23 cellular contexts compared by ENCODE assay signal in the genomic region with DNA sequence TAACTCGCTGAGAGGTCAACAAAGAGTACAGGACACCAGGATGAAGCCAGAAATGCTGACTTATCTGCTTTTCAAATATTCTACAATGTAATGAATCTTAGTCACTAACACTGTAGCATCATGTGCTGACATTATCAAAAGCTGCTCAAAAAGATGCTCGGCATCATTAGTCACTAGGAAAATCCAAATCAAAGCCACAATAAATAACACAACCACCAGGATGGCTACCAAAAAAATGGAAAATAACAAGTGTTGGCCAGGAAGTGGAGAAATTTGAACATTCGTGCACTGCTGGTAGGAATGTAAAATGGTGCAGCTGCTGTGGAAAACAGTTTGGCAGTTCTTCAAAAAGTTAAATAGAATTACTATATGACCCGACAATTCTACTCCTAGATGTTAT.
DNase-seq lines count a peak whose midpoint lies in the region; ATAC-seq and TF ChIP-seq lines count a peak whose summit lies in the region.
"Had no signal": no experiment of that assay in that cellular context is flagged by ENCODE, and none has a peak within 500 bp of the region (broad histone marks: within the 10 kb centered on the region; RNA-seq: fewer than 3 reads in every experiment).

No MANE protein-coding gene starts in this region.

- peak; percentile 3 for TF ChIP-seq CTCF in cardiac muscle cell (IDR thresholded peaks at IDR 0.05; ENCODE audit: low read depth, low read length)
- TF ChIP-seq CTCF in astrocyte of the spinal cord (IDR thresholded peaks at IDR 0.05; ENCODE audit: low read depth, low read length), result no peak

- H3K36me3 ChIP-seq in cardiac muscle cell, result no peaks in the 10 kb centered on the region
- H3K36me3 ChIP-seq: BLaER1, SJSA1 had no signal

- no peak overlapping the region for H3K27ac ChIP-seq in cardiac muscle cell
- H3K27ac ChIP-seq: 22Rv1, BLaER1, GM23248, SJSA1 had no signal

- no peaks in the 10 kb centered on the region for H3K27me3 ChIP-seq in cardiac muscle cell
- H3K27me3 ChIP-seq: BLaER1, SJSA1 had no signal

- ATAC-seq in left cardiac atrium (no peak), HG03439 (IDR thresholded peaks at IDR 0.05; ENCODE audit: unreplicated experiment) (no peak)

- DNase-seq in cardiac muscle cell (ENCODE audit: low read depth in 1 of 2, low spot score in 1 of 2) (peak in 1 of 2 donors; percentile 26), left cardiac atrium (no peak), astrocyte of the spinal cord (ENCODE audit: low read depth, low spot score) (peak; percentile 28), iris pigment epithelial cell (ENCODE audit: low read depth) (peak; percentile 16), anterior cingulate cortex (lab: John Stamatoyannopoulos, UW) (no peak), medulla oblongata (ENCODE audit: extremely low spot score) (no peak)
- DNase-seq in activated CD8-positive, alpha-beta memory T cell treated with anti-CD3 and anti-CD28 coated beads for 24 hours, result no peak
- DNase-seq: CD4-positive, alpha-beta T cell; GM23248; H7; KG1; NCI-H1048; NCI-H1417; NCI-H1694; NCI-H2029 treated with DMSO at 0.1 percent for 48 hours; NCI-H446 treated with DMSO at 0.1 percent for 48 hours; NCI-H526; Right ventricle myocardium superior; RPMI8226 had no signal

- in situ Hi-C loops in astrocyte of the spinal cord (cut with HindIII; ENCODE audit: low sequenced_read_pairs), result no loop called here

- H3K4me3 ChIP-seq in cardiac muscle cell (no peak overlapping the region), astrocyte of the spinal cord (ENCODE audit: low read depth, low read length) (no peak overlapping the region)
- H3K4me3 ChIP-seq: BLaER1, GM23248, SJSA1 had no signal

- H3K4me1 ChIP-seq in cardiac muscle cell (ENCODE audit: low read depth), result peaks cover 9% of the 10 kb centered on the region
- H3K4me1 ChIP-seq: BLaER1, SJSA1 had no signal

- intact Hi-C loops in left cardiac atrium (cut with DNase I), result no loop called here

- H3K9me3 ChIP-seq in cardiac muscle cell (ENCODE audit: low read depth), result no peaks in the 10 kb centered on the region
- H3K9me3 ChIP-seq: BLaER1, SJSA1 had no signal

Comparison
In these comparisons a context has a peak if more than half of its experiments do, and no peak if none do; other contexts are left out.
1. DNase-seq: peak in astrocyte of the spinal cord (single experiment) and iris pigment epithelial cell (single experiment); none in left cardiac atrium (single experiment), anterior cingulate cortex (0 of 58), activated CD8-positive, alpha-beta memory T cell treated with anti-CD3 and anti-CD28 coated beads for 24 hours (single experiment) and medulla oblongata (single experiment).